11 cellular contexts compared by ENCODE assay signal in genomic region chr9:91159664-91160121, GRCh38.
DNase-seq lines count a peak whose midpoint lies in the region; ATAC-seq and TF ChIP-seq lines count a peak whose summit lies in the region.
"Had no signal": no experiment of that assay in that cellular context is flagged by ENCODE, and none has a peak within 500 bp of the region (broad histone marks: within the 10 kb centered on the region; RNA-seq: fewer than 3 reads in every experiment).

No MANE protein-coding gene starts in this region.

- peaks cover 0 to 4% (median 0%) of the 10 kb centered on the region in 11 experiments; a peak in 1 of 22 replicates for H4K20me1 ChIP-seq in BLaER1 treated with 17β-estradiol and CSF1 and Interleukin-3, amounts not matched to agents 10 nM and 100 nM

- peak; percentile 81 to 89 for ATAC-seq in right cardiac atrium
- ATAC-seq in psoas muscle = peak; percentile 47 to 84 (median 62)
- ATAC-seq in HG03571 (IDR thresholded peaks at IDR 0.05; ENCODE audit: unreplicated experiment) = no peak
- ATAC-seq in HG02588 (IDR thresholded peaks at IDR 0.05; ENCODE audit: unreplicated experiment) = no peak
- ATAC-seq: K562 had no signal

- H3K36me3 Mint-ChIP-seq in T-helper 2 cell treated with Interferon-gamma antibody and Interleukin-4, amounts not matched to agents 5 μg/mL and 100 μg/mL, for 36 hours (ENCODE audit: low read depth) = peaks cover 37% of the 10 kb centered on the region

- 48% methylated on average over 27 of the region's 27 CpGs for WGBS in right cardiac atrium
- WGBS in psoas muscle, 3 donors = 45 to 55% (median 46%) methylated on average over 27 of the region's 27 CpGs

- H3K4me3 Mint-ChIP-seq in T-helper 2 cell treated with Interferon-gamma antibody and Interleukin-4, amounts not matched to agents 5 μg/mL and 100 μg/mL, for 36 hours = peak overlapping the region; percentile 69

- H3K9me3 Mint-ChIP-seq in T-helper 2 cell treated with Interferon-gamma antibody and Interleukin-4, amounts not matched to agents 5 μg/mL and 100 μg/mL, for 36 hours = no peaks in the 10 kb centered on the region

- peaks cover 8 to 15% (median 11%) of the 10 kb centered on the region in 11 experiments for H3K9me3 ChIP-seq in BLaER1 treated with 17β-estradiol and CSF1 and Interleukin-3, amounts not matched to agents 10 nM and 100 nM (replicated peaks in 1 of 11)
- H3K9me3 ChIP-seq in right cardiac atrium (ENCODE audit: control insufficient read depth, low read length) (no peaks in the 10 kb centered on the region), psoas muscle (no peaks in the 10 kb centered on the region)
- H3K9me3 ChIP-seq: ascending aorta had no signal

- no peak for DNase-seq in T-helper 2 cell treated with Interferon-gamma antibody and Interleukin-4, amounts not matched to agents 5 μg/mL and 100 μg/mL, for 36 hours (ENCODE audit: low spot score)
- peak; percentile 78 to 89 (median 87) for DNase-seq in right cardiac atrium
- DNase-seq in psoas muscle = peak; percentile 65 to 80
- no peak for DNase-seq in kidney tubule cell (ENCODE audit: low spot score)
- no peak for DNase-seq in stimulated activated naive CD4-positive, alpha-beta T cell treated with Interleukin-2 at 50 U/mL for 16 hours (lab: John Stamatoyannopoulos, UW)
- DNase-seq: activated CD4-positive, alpha-beta T cell treated with anti-CD3 and anti-CD28 coated beads for 48 hours had no signal

- no peak for TF ChIP-seq CTCF in psoas muscle (IDR thresholded peaks at IDR 0.05)

- H3K4me1 ChIP-seq in BLaER1 treated with 17β-estradiol and CSF1 and Interleukin-3, amounts not matched to agents 10 nM and 100 nM = peaks cover 50 to 97% (median 78%) of the 10 kb centered on the region in 10 experiments
- H3K4me1 ChIP-seq in right cardiac atrium (ENCODE audit: control insufficient read depth, insufficient read depth, low read length) = no peaks in the 10 kb centered on the region
- H3K4me1 ChIP-seq in psoas muscle = peaks cover 19% of the 10 kb centered on the region

- intact Hi-C loops in right cardiac atrium (cut with DNase I) = no loop called here
- intact Hi-C loops in psoas muscle (cut with DNase I) = loop anchor here in 1 of 2 donors (10.0 kb wide), 1 partner anchor 245 kb away; no protein-coding TSS in a partner anchor

- H3K4me1 Mint-ChIP-seq in T-helper 2 cell treated with Interferon-gamma antibody and Interleukin-4, amounts not matched to agents 5 μg/mL and 100 μg/mL, for 36 hours (ENCODE audit: low read depth) = peaks cover 83% of the 10 kb centered on the region

- peak overlapping the region in 2 of 11 experiments; percentile 16 to 28; a peak in 1 of 22 replicates for H3K9ac ChIP-seq in BLaER1 treated with 17β-estradiol and CSF1 and Interleukin-3, amounts not matched to agents 10 nM and 100 nM

- H3K4me2 ChIP-seq in BLaER1 treated with 17β-estradiol and CSF1 and Interleukin-3, amounts not matched to agents 10 nM and 100 nM = peak overlapping the region in 6 of 11 experiments; percentile 36 to 85 (median 44); a peak in 11 of 22 replicates

- no peak overlapping the region for H3K4me3 ChIP-seq in BLaER1 treated with 17β-estradiol and CSF1 and Interleukin-3, amounts not matched to agents 10 nM and 100 nM
- H3K4me3 ChIP-seq in right cardiac atrium (ENCODE audit: low read length) (no peak overlapping the region), psoas muscle (peak overlapping the region; percentile 39)
- H3K4me3 ChIP-seq: K562 had no signal

- peak overlapping the region in 7 of 11 experiments; percentile 35 to 95 (median 86); a peak in 14 of 22 replicates for H3K27ac ChIP-seq in BLaER1 treated with 17β-estradiol and CSF1 and Interleukin-3, amounts not matched to agents 10 nM and 100 nM
- no peak overlapping the region for H3K27ac ChIP-seq in right cardiac atrium (ENCODE audit: low read length)
- peak overlapping the region; percentile 16 for H3K27ac ChIP-seq in psoas muscle
- H3K27ac ChIP-seq: ascending aorta had no signal

- H3K27me3 ChIP-seq in BLaER1 treated with 17β-estradiol and CSF1 and Interleukin-3, amounts not matched to agents 10 nM and 100 nM = no peaks in the 10 kb centered on the region
- H3K27me3 ChIP-seq in right cardiac atrium (ENCODE audit: control insufficient read depth, insufficient read depth) (no peaks in the 10 kb centered on the region), psoas muscle (ENCODE audit: insufficient read depth in 3 of 3, low read length in 2 of 3) (no peaks in the 10 kb centered on the region)
- H3K27me3 ChIP-seq: ascending aorta had no signal

- peak overlapping the region; percentile 92 for H3K27ac Mint-ChIP-seq in T-helper 2 cell treated with Interferon-gamma antibody and Interleukin-4, amounts not matched to agents 5 μg/mL and 100 μg/mL, for 36 hours

- H3K36me3 ChIP-seq in BLaER1 treated with 17β-estradiol and CSF1 and Interleukin-3, amounts not matched to agents 10 nM and 100 nM = peaks cover 0 to 8% (median 0%) of the 10 kb centered on the region in 11 experiments; a peak in 4 of 22 replicates
- H3K36me3 ChIP-seq in psoas muscle (ENCODE audit: insufficient read depth in 1 of 2, low read depth in 1 of 2) = no peaks in the 10 kb centered on the region
- H3K36me3 ChIP-seq: ascending aorta had no signal

- H3K27me3 Mint-ChIP-seq in T-helper 2 cell treated with Interferon-gamma antibody and Interleukin-4, amounts not matched to agents 5 μg/mL and 100 μg/mL, for 36 hours (ENCODE audit: low read depth) = no peaks in the 10 kb centered on the region

Comparison
In these comparisons a context has a peak if more than half of its experiments do, and no peak if none do; other contexts are left out.
1. DNase-seq: peak in right cardiac atrium (3 of 3) and psoas muscle (2 of 2); none in T-helper 2 cell treated with Interferon-gamma antibody and Interleukin-4, amounts not matched to agents 5 μg/mL and 100 μg/mL, for 36 hours (single experiment), kidney tubule cell (single experiment) and stimulated activated naive CD4-positive, alpha-beta T cell treated with Interleukin-2 at 50 U/mL for 16 hours (single experiment).
2. ATAC-seq: peak in right cardiac atrium (2 of 2) and psoas muscle (4 of 4); none in HG03571 (single experiment) and HG02588 (single experiment).